In the genomic region with DNA sequence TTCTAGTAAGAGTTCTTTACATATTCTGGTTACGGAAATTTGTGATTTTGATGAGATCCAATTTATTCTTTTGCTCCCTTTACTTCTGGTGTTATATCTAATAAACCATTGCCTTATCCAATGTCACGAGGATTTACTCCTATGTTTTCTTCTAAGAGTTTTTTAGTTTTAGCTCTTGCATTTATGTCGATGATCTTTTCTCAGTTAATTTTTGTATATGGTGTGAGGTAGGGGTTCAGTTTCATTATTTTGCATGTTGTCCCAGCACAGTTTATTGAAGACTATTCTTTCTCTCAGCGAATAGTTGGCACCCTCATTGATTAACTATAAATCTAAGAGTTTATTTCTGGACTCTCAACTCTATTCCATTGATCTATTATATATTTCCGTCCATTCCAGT, we compare ENCODE assay signal across 1 cellular context.
TF ChIP-seq lines count a peak whose summit lies in the region.

No MANE protein-coding gene starts in this region.

TF ChIP-seq in K562, 482 proteins besides CTCF, POLR2A, EP300 and RAD21:
- TF ChIP-seq ZNF124 (CRISPR knock-in tag; IDR thresholded peaks at IDR 0.05) (no peak), TRIM28 (IDR thresholded peaks at IDR 0.05) (peak; percentile 82), TCF7 (IDR thresholded peaks at IDR 0.05; ENCODE audit: borderline replicate concordance) (no peak), NFE2L1 (tag; IDR thresholded peaks at IDR 0.05; ENCODE audit: borderline replicate concordance, low read depth) (no peak), RBM14 (IDR thresholded peaks at IDR 0.05; ENCODE audit: borderline replicate concordance, insufficient read depth, low read depth, low read length) (no peak), ZFP30 (CRISPR knock-in tag; IDR thresholded peaks at IDR 0.05; ENCODE audit: borderline replicate concordance) (no peak), ZNF583 (CRISPR knock-in tag; IDR thresholded peaks at IDR 0.05) (peak; percentile 63; the same call in 1 of the 2 replicates), ADNP (tag; IDR thresholded peaks at IDR 0.05) (0 out of 2 replicates have a peak, but pooled peaks have one; percentile 21), CBX3 (IDR thresholded peaks at IDR 0.05; ENCODE audit: borderline replicate concordance in 1 of 2, low read length in 2 of 2) (peak in 1 of 2 experiments; percentile 80; a peak in 1 of 3 replicates), TRIM24 (IDR thresholded peaks at IDR 0.05) (peak; percentile 71 to 76; a peak in 3 of 4 replicates), RFX7 (CRISPR knock-in tag; IDR thresholded peaks at IDR 0.05) (no peak), ZNF280B (CRISPR knock-in tag; IDR thresholded peaks at IDR 0.05) (peak; percentile 42; the same call in 1 of the 2 replicates), XRCC3 (IDR thresholded peaks at IDR 0.05) (peak; percentile 44; the same call in 1 of the 2 replicates)
- TF ChIP-seq, protein P1, sequence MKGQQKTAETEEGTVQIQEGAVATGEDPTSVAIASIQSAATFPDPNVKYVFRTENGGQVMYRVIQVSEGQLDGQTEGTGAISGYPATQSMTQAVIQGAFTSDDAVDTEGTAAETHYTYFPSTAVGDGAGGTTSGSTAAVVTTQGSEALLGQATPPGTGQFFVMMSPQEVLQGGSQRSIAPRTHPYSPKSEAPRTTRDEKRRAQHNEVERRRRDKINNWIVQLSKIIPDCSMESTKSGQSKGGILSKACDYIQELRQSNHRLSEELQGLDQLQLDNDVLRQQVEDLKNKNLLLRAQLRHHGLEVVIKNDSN (CRISPR knock-in tag; IDR thresholded peaks at IDR 0.05) = no peak
- TF ChIP-seq, protein P2, sequence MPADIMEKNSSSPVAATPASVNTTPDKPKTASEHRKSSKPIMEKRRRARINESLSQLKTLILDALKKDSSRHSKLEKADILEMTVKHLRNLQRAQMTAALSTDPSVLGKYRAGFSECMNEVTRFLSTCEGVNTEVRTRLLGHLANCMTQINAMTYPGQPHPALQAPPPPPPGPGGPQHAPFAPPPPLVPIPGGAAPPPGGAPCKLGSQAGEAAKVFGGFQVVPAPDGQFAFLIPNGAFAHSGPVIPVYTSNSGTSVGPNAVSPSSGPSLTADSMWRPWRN (IDR thresholded peaks at IDR 0.05; ENCODE audit: low read depth) = no peak
- TF ChIP-seq, protein P3, sequence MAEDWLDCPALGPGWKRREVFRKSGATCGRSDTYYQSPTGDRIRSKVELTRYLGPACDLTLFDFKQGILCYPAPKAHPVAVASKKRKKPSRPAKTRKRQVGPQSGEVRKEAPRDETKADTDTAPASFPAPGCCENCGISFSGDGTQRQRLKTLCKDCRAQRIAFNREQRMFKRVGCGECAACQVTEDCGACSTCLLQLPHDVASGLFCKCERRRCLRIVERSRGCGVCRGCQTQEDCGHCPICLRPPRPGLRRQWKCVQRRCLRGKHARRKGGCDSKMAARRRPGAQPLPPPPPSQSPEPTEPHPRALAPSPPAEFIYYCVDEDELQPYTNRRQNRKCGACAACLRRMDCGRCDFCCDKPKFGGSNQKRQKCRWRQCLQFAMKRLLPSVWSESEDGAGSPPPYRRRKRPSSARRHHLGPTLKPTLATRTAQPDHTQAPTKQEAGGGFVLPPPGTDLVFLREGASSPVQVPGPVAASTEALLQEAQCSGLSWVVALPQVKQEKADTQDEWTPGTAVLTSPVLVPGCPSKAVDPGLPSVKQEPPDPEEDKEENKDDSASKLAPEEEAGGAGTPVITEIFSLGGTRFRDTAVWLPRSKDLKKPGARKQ (CRISPR knock-in tag; IDR thresholded peaks at IDR 0.05) = peak; percentile 81; the same call in 1 of the 2 replicates
